Comparison of ENCODE assay signal across 8 cellular contexts in the genomic region with DNA sequence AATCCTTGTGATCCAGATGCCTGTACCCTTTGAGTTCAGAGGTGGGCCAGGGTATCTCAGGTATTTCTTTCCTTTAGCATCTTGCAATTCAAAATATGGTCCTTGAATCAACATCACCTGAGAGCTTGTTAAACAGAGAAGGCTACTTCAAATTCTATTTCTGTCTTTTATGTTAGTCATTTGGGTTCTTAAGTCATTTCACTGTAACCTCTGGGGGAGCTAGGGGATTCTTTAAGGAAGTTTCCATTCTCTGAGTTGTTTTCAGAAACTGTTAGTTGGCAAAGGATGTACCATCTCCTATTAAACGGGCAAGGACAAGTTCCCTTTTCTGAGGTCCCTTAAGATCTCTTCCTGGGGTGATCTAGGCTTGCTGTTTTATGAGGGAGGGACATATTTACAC. TPM values are rescaled to one million over a fixed set of nuclear protein-coding genes. Genes with fewer than 3 reads are reported as not detected.
DNase-seq lines count a peak whose midpoint lies in the region; ATAC-seq lines count a peak whose summit lies in the region.

No MANE protein-coding gene starts in this region.

- H3K36me3 Mint-ChIP-seq in T-helper 17 cell (ENCODE audit: low read depth), result peaks cover 13% of the 10 kb centered on the region

- H3K4me1 Mint-ChIP-seq in T-helper 17 cell, result peaks cover 55% of the 10 kb centered on the region

- no CpG with 5 or more reads among the region's 1 CpG for WGBS in mesodermal cell (ENCODE audit: insufficient coverage in 2 of 2), 2 experiments

- H3K4me3 Mint-ChIP-seq in T-helper 17 cell, result peak overlapping the region; percentile 82

- H3K9me3 ChIP-seq in T-helper 17 cell (ENCODE audit: control insufficient read depth, low read length, poor library complexity, severe bottlenecking) (no peaks in the 10 kb centered on the region), mesodermal cell (ENCODE audit: control insufficient read depth, low read length) (no peaks in the 10 kb centered on the region), MG63 (no peaks in the 10 kb centered on the region)

- no peak overlapping the region for H3K27ac ChIP-seq in mesodermal cell (ENCODE audit: low read depth, low read length, severe bottlenecking)

- peak overlapping the region; percentile 99 for H3K27ac Mint-ChIP-seq in T-helper 17 cell

- DNase-seq in GDM1 (lab: John Stamatoyannopoulos, UW) (peak; percentile 23), T-helper 17 cell (no peak), NCI-H1436 treated with DMSO at 0.1 percent for 48 hours (lab: John Stamatoyannopoulos, UW) (no peak), MG63 (no peak), NCI-H2029 (lab: John Stamatoyannopoulos, UW) (no peak)
- DNase-seq in stimulated activated CD4-positive, alpha-beta T cell treated with anti-CD3 and anti-CD28 coated beads, Interleukin-2, amount 100 ng/mL, for 48 hours, result no peak

- H3K4me1 ChIP-seq in mesodermal cell (ENCODE audit: control insufficient read depth, insufficient read depth, low read length, poor library complexity, severe bottlenecking), result peaks cover 48% of the 10 kb centered on the region

- H3K27me3 ChIP-seq in MG63, result no peaks in the 10 kb centered on the region

- H3K27me3 Mint-ChIP-seq in T-helper 17 cell, result no peaks in the 10 kb centered on the region

- peak; percentile 38 for ATAC-seq in GM21447 (IDR thresholded peaks at IDR 0.05; ENCODE audit: unreplicated experiment)
- no peak for ATAC-seq in T-helper 17 cell

- H3K36me3 ChIP-seq in mesodermal cell (ENCODE audit: control insufficient read depth, insufficient read depth, low read length) (peaks cover 44% of the 10 kb centered on the region), MG63 (peaks cover 51% of the 10 kb centered on the region)

- peak overlapping the region; percentile 24 for H3K4me3 ChIP-seq in mesodermal cell (ENCODE audit: extremely low read depth, insufficient read depth, low read length, poor library complexity, severe bottlenecking)
- no peak overlapping the region for H3K4me3 ChIP-seq in MG63

RNA-seq across cellular contexts. Expression of a gene that starts 16.6 kb away (rescaled TPM):
- total RNA-seq in T-helper 17 cell, result 100 to 1,000 TPM; 221 to 223 TPM
- 58.5 TPM for polyA plus RNA-seq in mesodermal cell (2013, experiment 1 of 2)
- 42.6 TPM for polyA plus RNA-seq in mesodermal cell (2013, experiment 2 of 2)
- total RNA-seq in MG63 (2014; rRNA removed; shearing (Covaris generic); ENCODE audit: low replicate concordance), result 29.3 and 39.6 TPM in 2 replicates

RNA-seq across cellular contexts. Expression of a gene that starts 50.4 kb away (rescaled TPM):
- total RNA-seq in T-helper 17 cell, result 10 to 100 TPM; 16.4 to 21.2 TPM
- 6.2 TPM for polyA plus RNA-seq in mesodermal cell (2013, experiment 1 of 2)
- polyA plus RNA-seq in mesodermal cell (2013, experiment 2 of 2), result 4.9 TPM
- 0.91 and 4.7 TPM in 2 replicates for total RNA-seq in MG63 (2014; rRNA removed; shearing (Covaris generic); ENCODE audit: low replicate concordance)
